ENCODE assay signal across 10 cellular contexts in genomic region chr15:74202461-74203401, GRCh38. TPM values are rescaled to one million over a fixed set of nuclear protein-coding genes. Genes with fewer than 3 reads are reported as not detected.
DNase-seq lines count a peak whose midpoint lies in the region; ATAC-seq and TF ChIP-seq lines count a peak whose summit lies in the region.
"Had no signal": no experiment of that assay in that cellular context is flagged by ENCODE, and none has a peak within 500 bp of the region (broad histone marks: within the 10 kb centered on the region; RNA-seq: fewer than 3 reads in every experiment).

A gene with protein sequence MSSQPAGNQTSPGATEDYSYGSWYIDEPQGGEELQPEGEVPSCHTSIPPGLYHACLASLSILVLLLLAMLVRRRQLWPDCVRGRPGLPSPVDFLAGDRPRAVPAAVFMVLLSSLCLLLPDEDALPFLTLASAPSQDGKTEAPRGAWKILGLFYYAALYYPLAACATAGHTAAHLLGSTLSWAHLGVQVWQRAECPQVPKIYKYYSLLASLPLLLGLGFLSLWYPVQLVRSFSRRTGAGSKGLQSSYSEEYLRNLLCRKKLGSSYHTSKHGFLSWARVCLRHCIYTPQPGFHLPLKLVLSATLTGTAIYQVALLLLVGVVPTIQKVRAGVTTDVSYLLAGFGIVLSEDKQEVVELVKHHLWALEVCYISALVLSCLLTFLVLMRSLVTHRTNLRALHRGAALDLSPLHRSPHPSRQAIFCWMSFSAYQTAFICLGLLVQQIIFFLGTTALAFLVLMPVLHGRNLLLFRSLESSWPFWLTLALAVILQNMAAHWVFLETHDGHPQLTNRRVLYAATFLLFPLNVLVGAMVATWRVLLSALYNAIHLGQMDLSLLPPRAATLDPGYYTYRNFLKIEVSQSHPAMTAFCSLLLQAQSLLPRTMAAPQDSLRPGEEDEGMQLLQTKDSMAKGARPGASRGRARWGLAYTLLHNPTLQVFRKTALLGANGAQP (minus strand): TSS chr15:74202787. CDS start chr15:74202267, 520 bp downstream.

- BruUV-seq in MCF 10A (replicated peaks; lab: Mats Ljungman, UMichigan) = no TSS peak

- intact Hi-C loops in MCF 10A (cut with micrococcal nuclease) (no loop called here), mucosa of descending colon (cut with DNase I, micrococcal nuclease) (no loop called here)

- H3K27ac Mint-ChIP-seq in MCF 10A (ENCODE audit: low read depth, unreplicated experiment) = peak within 1 kb of the TSS; percentile 39

- POLR2A ChIA-PET in MCF 10A (lab: Yijun Ruan, JAX) = interaction anchor here (0.6 kb wide), 1 partner anchor 21 kb away, joined by 4 read pairs; no protein-coding TSS in a partner anchor

- H3K4me3 Mint-ChIP-seq in MCF 10A (ENCODE audit: unreplicated experiment) = no peak within 1 kb of the TSS

- H3K4me3 ChIP-seq in mucosa of descending colon = no peak within 1 kb of the TSS
- H3K4me3 ChIP-seq: ascending aorta had no signal

- H3K9me3 Mint-ChIP-seq in MCF 10A (ENCODE audit: unreplicated experiment) = no peaks in the 10 kb centered on the region

- CTCF ChIA-PET in MCF 10A (lab: Yijun Ruan, JAX) = interaction anchor here (0.5 to 2.2 kb wide), 3 partner anchors 9 to 228 kb away, joined by 3 to 6 read pairs (median 4); no protein-coding TSS in a partner anchor

- ATAC-seq in mucosa of descending colon = peak; percentile 60
- ATAC-seq in HG02938 (IDR thresholded peaks at IDR 0.05; ENCODE audit: unreplicated experiment) = no peak
- ATAC-seq in GM21737 (IDR thresholded peaks at IDR 0.05; ENCODE audit: unreplicated experiment) = no peak

- TF ChIP-seq CTCF in MCF 10A (IDR thresholded peaks at IDR 0.05; ENCODE audit: unreplicated experiment) (no peak), mucosa of descending colon (IDR thresholded peaks at IDR 0.05) (no peak)

- no peaks in the 10 kb centered on the region for H3K36me3 ChIP-seq in mucosa of descending colon (ENCODE audit: low read depth)
- H3K36me3 ChIP-seq: ascending aorta had no signal

- H3K4me1 Mint-ChIP-seq in MCF 10A (ENCODE audit: insufficient read depth, unreplicated experiment) = peaks cover 29% of the 10 kb centered on the region

- DNase-seq in Daoy (ENCODE audit: low read depth) (peak; percentile 93), NCI-H1436 treated with DMSO at 0.1 percent for 48 hours (lab: John Stamatoyannopoulos, UW) (peak; percentile 63), MCF 10A (ENCODE audit: unreplicated experiment) (peak; percentile 72), mucosa of descending colon (peak in 1 of 3 donors; percentile 26), UCSD-AML1 (lab: John Stamatoyannopoulos, UW; ENCODE audit: unreplicated experiment) (no peak)
- no peak for DNase-seq in activated naive CD4-positive, alpha-beta T cell treated with Interleukin-2 at 50 U/mL for 16 hours

- no peaks in the 10 kb centered on the region for H3K36me3 Mint-ChIP-seq in MCF 10A (ENCODE audit: insufficient read depth, unreplicated experiment)

- H3K4me1 ChIP-seq in mucosa of descending colon (ENCODE audit: low read depth) = no peaks in the 10 kb centered on the region

- H3K9me3 ChIP-seq in mucosa of descending colon = no peaks in the 10 kb centered on the region
- H3K9me3 ChIP-seq: ascending aorta had no signal

- H3K27me3 Mint-ChIP-seq in MCF 10A (ENCODE audit: insufficient read depth, unreplicated experiment) = no peaks in the 10 kb centered on the region

RNA-seq across cellular contexts. Expression of the gene that starts here (rescaled TPM):
- total RNA-seq in Daoy (2014; rRNA removed; shearing (Covaris generic)) = 28.3 and 30.8 TPM in 2 replicates
- total RNA-seq in MCF 10A (2022) = not detected in 2 replicates
- total RNA-seq in mucosa of descending colon = under 1 TPM in 1 of 3 donors, not detected in 2; 0.35 TPM
- total RNA-seq: ascending aorta, mesenteric fat pad had no signal

Comparison
In these comparisons a context has a peak if more than half of its experiments do, and no peak if none do; other contexts are left out.
1. RNA of the gene that starts here (total RNA-seq): 28.3 to 30.8 TPM in Daoy; 0.35 TPM in mucosa of descending colon and not detected in MCF 10A; every median in the first group is over 10 times any median in the second.
2. Peak in DNase-seq in MCF 10A; RNA of the gene not detected or under 1 TPM.
3. Peak in ATAC-seq in mucosa of descending colon; RNA of the gene not detected or under 1 TPM.
4. DNase-seq: peak in Daoy (single experiment) and NCI-H1436 treated with DMSO at 0.1 percent for 48 hours (single experiment); none in UCSD-AML1 (single experiment) and activated naive CD4-positive, alpha-beta T cell treated with Interleukin-2 at 50 U/mL for 16 hours (single experiment).